In genomic region chr2:73283545-73284295, GRCh38 we compare ENCODE assay signal across 1 cellular context.
A peak's percentile ranks its signal among the peaks of the same experiment; 100 is the strongest.
TF ChIP-seq lines count a peak whose summit lies in the region.

No MANE protein-coding gene starts in this region.

TF ChIP-seq in HepG2, 621 proteins besides CTCF, POLR2A, EP300 and RAD21 (continued from another document and continues in another):
- no peak for TF ChIP-seq ZNF710 (CRISPR knock-in tag; IDR thresholded peaks at IDR 0.05; ENCODE audit: borderline replicate concordance)
- no peak for TF ChIP-seq KLF15 (CRISPR knock-in tag; IDR thresholded peaks at IDR 0.05; ENCODE audit: borderline replicate concordance)
- TF ChIP-seq ZNF124 (CRISPR knock-in tag; IDR thresholded peaks at IDR 0.05): no peak
- no peak for TF ChIP-seq SMAD9 (CRISPR knock-in tag; IDR thresholded peaks at IDR 0.05)
- TF ChIP-seq ZNF772 (CRISPR knock-in tag; IDR thresholded peaks at IDR 0.05): no peak
- no peak for TF ChIP-seq FOSL2 (CRISPR knock-in tag; IDR thresholded peaks at IDR 0.05)
- TF ChIP-seq ZNF766 (CRISPR knock-in tag; IDR thresholded peaks at IDR 0.05; ENCODE audit: borderline replicate concordance): no peak
- TF ChIP-seq SETDB1 (CRISPR knock-in tag; IDR thresholded peaks at IDR 0.05; ENCODE audit: borderline replicate concordance): no peak
- no peak for TF ChIP-seq TRIM22 (IDR thresholded peaks at IDR 0.05)
- TF ChIP-seq ZNF142 (CRISPR knock-in tag; IDR thresholded peaks at IDR 0.05): no peak
- TF ChIP-seq TIGD3 (CRISPR knock-in tag; IDR thresholded peaks at IDR 0.05; ENCODE audit: borderline replicate concordance): no peak
- TF ChIP-seq ATF6 (CRISPR knock-in tag; conservative IDR thresholded peaks at IDR 0.05): 0 out of 2 replicates have a peak, but pooled peaks have one; percentile 17
- TF ChIP-seq SIN3A (IDR thresholded peaks at IDR 0.05; ENCODE audit: borderline replicate concordance, low read depth, low read length): peak; percentile 39; the same call in 1 of the 2 replicates
- no peak for TF ChIP-seq HDAC1 (CRISPR knock-in tag; IDR thresholded peaks at IDR 0.05)
- 0 out of 2 replicates have a peak, but pooled peaks have one; percentile 30 for TF ChIP-seq ARID5B (CRISPR knock-in tag; IDR thresholded peaks at IDR 0.05)
- 0 out of 2 replicates have a peak, but pooled peaks have one; percentile 27 for TF ChIP-seq ZBTB26 (CRISPR knock-in tag; IDR thresholded peaks at IDR 0.05; ENCODE audit: borderline replicate concordance)
- peak; percentile 77; the same call in 1 of the 2 replicates for TF ChIP-seq MAX (IDR thresholded peaks at IDR 0.05)
- no peak; the same call in 1 of the 2 replicates for TF ChIP-seq ZNF619 (CRISPR knock-in tag; IDR thresholded peaks at IDR 0.05)
- peak; percentile 37; the same call in 1 of the 2 replicates for TF ChIP-seq ZNF501 (CRISPR knock-in tag; IDR thresholded peaks at IDR 0.05)
- no peak for TF ChIP-seq ZNF589 (CRISPR knock-in tag; conservative IDR thresholded peaks at IDR 0.05)
- TF ChIP-seq HMGXB4 (CRISPR knock-in tag; IDR thresholded peaks at IDR 0.05; ENCODE audit: borderline replicate concordance in 1 of 2, low read depth in 1 of 2): peak in 1 of 2 experiments; percentile 59; a peak in 3 of 4 replicates
- TF ChIP-seq ETS1 (CRISPR knock-in tag; IDR thresholded peaks at IDR 0.05): no peak
- no peak for TF ChIP-seq ZNF781 (CRISPR knock-in tag; IDR thresholded peaks at IDR 0.05; ENCODE audit: borderline replicate concordance, not compliant biosample characterization)
- TF ChIP-seq ZNF354B (CRISPR knock-in tag; IDR thresholded peaks at IDR 0.05): no peak
- TF ChIP-seq BCL3 (CRISPR knock-in tag; IDR thresholded peaks at IDR 0.05): peak; percentile 44; the same call in 1 of the 2 replicates
- TF ChIP-seq ZBTB34 (CRISPR knock-in tag; IDR thresholded peaks at IDR 0.05): no peak
- no peak for TF ChIP-seq MTA3 (CRISPR knock-in tag; IDR thresholded peaks at IDR 0.05)
